ENCODE assay signal across 16 cellular contexts in genomic region chr1:7046891-7047290, GRCh38.
"Had no signal": no experiment of that assay in that cellular context is flagged by ENCODE, and none has a peak within 500 bp of the region (broad histone marks: within the 10 kb centered on the region; RNA-seq: fewer than 3 reads in every experiment).

No MANE protein-coding gene starts in this region.

- H3K4me1 ChIP-seq: ascending aorta, breast epithelium, pancreas, upper lobe of left lung had no signal

- H3K9me3 ChIP-seq: ascending aorta, breast epithelium, pancreas, upper lobe of left lung had no signal

- DNase-seq: activated T-cell treated with anti-CD3 and anti-CD28 coated beads, Interleukin-2, amount 50 U/mL, for 1 hour; cerebellar nuclear complex; cortex of kidney; immature natural killer cell; pancreas; stimulated activated CD4-positive, alpha-beta T cell treated with anti-CD3 and anti-CD28 coated beads, Interleukin-12 subunit alpha, Interleukin-12 subunit beta, amount 100 ng/mL, for 4 hours; stimulated activated CD4-positive, alpha-beta T cell treated with anti-CD3 and anti-CD28 coated beads, Interleukin-4, amount 100 ng/mL, for 4 hours; stimulated activated naive CD8-positive, alpha-beta T cell treated with anti-CD3 and anti-CD28 coated beads, Interleukin-15, Interleukin-2, amounts not matched to agents 100 U/mL and 50 U/mL, for 24 hours; T-cell; upper lobe of left lung had no signal

- H3K27me3 ChIP-seq: ascending aorta, hepatocyte, pancreas, upper lobe of left lung had no signal

- ATAC-seq: activated naive CD4-positive, alpha-beta T cell treated with anti-CD3 and anti-CD28 coated beads, Interleukin-2, amount 50 U/mL, for 72 hours; activated T-helper 17 cell treated with anti-CD3 and anti-CD28 coated beads, Interleukin-2, amount 50 U/mL, for 72 hours; right cardiac atrium; stimulated activated naive CD8-positive, alpha-beta T cell treated with anti-CD3 and anti-CD28 coated beads, Interleukin-15, Interleukin-2, amounts not matched to agents 100 U/mL and 50 U/mL, for 24 hours; T-cell had no signal

- H3K27ac ChIP-seq: ascending aorta, breast epithelium, hepatocyte, pancreas, upper lobe of left lung had no signal

- H3K36me3 ChIP-seq: ascending aorta, breast epithelium, pancreas, upper lobe of left lung had no signal

- H3K4me3 ChIP-seq: ascending aorta, breast epithelium, hepatocyte, pancreas, upper lobe of left lung had no signal
